Comparison of ENCODE assay signal across 9 cellular contexts in the genomic region with DNA sequence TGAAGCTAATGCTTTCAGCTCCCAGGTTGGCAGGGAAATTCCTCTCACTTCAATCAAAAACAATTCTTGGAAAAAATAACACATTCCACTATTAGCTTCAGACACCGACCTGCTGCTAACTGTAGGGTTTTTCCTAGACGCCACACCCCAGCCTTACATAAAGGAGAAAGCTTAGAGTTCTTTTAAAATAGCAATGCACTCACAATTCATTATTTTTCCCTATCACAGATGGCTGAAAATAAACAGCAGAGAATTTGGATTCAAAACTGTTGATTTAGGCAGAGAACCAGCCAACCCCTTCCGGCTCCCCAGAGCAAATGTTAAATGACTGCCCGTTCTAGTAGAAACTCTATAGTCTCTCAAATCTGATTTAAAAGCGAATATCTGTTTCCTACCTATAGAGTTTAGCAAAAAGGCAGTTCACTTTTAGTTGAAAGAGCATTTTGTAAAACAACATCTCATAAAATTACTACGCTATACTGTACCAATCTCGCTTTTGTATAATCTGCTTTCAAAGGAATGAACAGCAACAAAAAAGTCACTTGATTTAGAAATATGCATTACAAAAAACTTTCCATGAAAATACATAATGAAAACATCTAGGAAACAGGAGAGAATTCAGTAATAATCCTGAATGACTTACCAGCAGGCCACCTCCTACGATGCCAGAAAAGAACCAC. TPM values are rescaled to one million over a fixed set of nuclear protein-coding genes. Genes with fewer than 3 reads are reported as not detected.
A peak's percentile ranks its signal among the peaks of the same experiment; 100 is the strongest.
DNase-seq lines count a peak whose midpoint lies in the region; ATAC-seq and TF ChIP-seq lines count a peak whose summit lies in the region.
"Had no signal": no experiment of that assay in that cellular context is flagged by ENCODE, and none has a peak within 500 bp of the region (broad histone marks: within the 10 kb centered on the region; RNA-seq: fewer than 3 reads in every experiment).

No MANE protein-coding gene starts in this region.

- H3K27me3 ChIP-seq in liver (ENCODE audit: control insufficient read depth in 4 of 4, insufficient read depth in 4 of 4, low read length in 3 of 4) (no peaks in the 10 kb centered on the region), tibial nerve (no peaks in the 10 kb centered on the region)

- TF ChIP-seq CTCF in coronary artery (IDR thresholded peaks at IDR 0.05) (no peak), liver (IDR thresholded peaks at IDR 0.05; ENCODE audit: low read depth, low read length, missing input control) (no peak), tibial nerve (IDR thresholded peaks at IDR 0.05) (no peak)

- TF ChIP-seq EP300 in tibial nerve (IDR thresholded peaks at IDR 0.05), result no peak

- WGBS in liver, result 30% methylated on average over 8 of the region's 8 CpGs
- WGBS in tibial nerve, 2 donors, result 36% methylated on average over 8 of the region's 8 CpGs

- H3K9me3 ChIP-seq in liver (ENCODE audit: control insufficient read depth in 4 of 4, low read length in 3 of 4), result no peaks in the 10 kb centered on the region
- no peaks in the 10 kb centered on the region for H3K9me3 ChIP-seq in tibial nerve

- peaks cover 4% of the 10 kb centered on the region for H3K4me1 Mint-ChIP-seq in activated T-cell treated with anti-CD3 and anti-CD28 coated beads, Interleukin-2, amount 50 U/mL, for 72 hours (ENCODE audit: low read depth)

- H3K36me3 ChIP-seq in liver (ENCODE audit: control insufficient read depth in 4 of 4, insufficient read depth in 3 of 4, low read depth in 1 of 4, low read length in 3 of 4) (peaks cover 0 to 3% (median 0%) of the 10 kb centered on the region in 4 donors), tibial nerve (no peaks in the 10 kb centered on the region)

- peak overlapping the region; percentile 35 to 71 for H3K9ac ChIP-seq in liver (ENCODE audit: low read depth in 1 of 2, low read length in 2 of 2)

- ATAC-seq in GM21825 (IDR thresholded peaks at IDR 0.05; ENCODE audit: unreplicated experiment), result no peak
- ATAC-seq in activated T-cell treated with anti-CD3 and anti-CD28 coated beads, Interleukin-2, amount 50 U/mL, for 72 hours (replicated peaks in 1 of 2), result no peak

- TF ChIP-seq RAD21 in liver (IDR thresholded peaks at IDR 0.05), result peak in 1 of 2 donors; percentile 34

- H3K4me3 ChIP-seq in coronary artery (peak overlapping the region; percentile 67), liver (ENCODE audit: low read depth in 1 of 3, low read length in 3 of 3) (peak overlapping the region; percentile 42 to 67 (median 45)), tibial nerve (peak overlapping the region; percentile 26 to 49 (median 33))

- no peaks in the 10 kb centered on the region for H3K9me3 Mint-ChIP-seq in activated T-cell treated with anti-CD3 and anti-CD28 coated beads, Interleukin-2, amount 50 U/mL, for 72 hours

- H3K27ac ChIP-seq in coronary artery (peak overlapping the region; percentile 50 to 88), liver (ENCODE audit: low read depth in 1 of 2, low read length in 2 of 2) (peak overlapping the region; percentile 58 to 79), tibial nerve (peak overlapping the region; percentile 1 to 86 (median 70))

- peaks cover 11% of the 10 kb centered on the region for H3K27me3 Mint-ChIP-seq in activated T-cell treated with anti-CD3 and anti-CD28 coated beads, Interleukin-2, amount 50 U/mL, for 72 hours (ENCODE audit: low read depth)

- no peak overlapping the region for H3K27ac Mint-ChIP-seq in activated T-cell treated with anti-CD3 and anti-CD28 coated beads, Interleukin-2, amount 50 U/mL, for 72 hours

- DNase-seq in NCI-H2081 treated with DMSO at 0.1 percent for 48 hours (lab: John Stamatoyannopoulos, UW) (peak; percentile 67), coronary artery (ENCODE audit: low spot score) (no peak), tibial nerve (ENCODE audit: low spot score in 2 of 2) (no peak), MV-4-11 (lab: John Stamatoyannopoulos, UW) (no peak), COLO668 (lab: John Stamatoyannopoulos, UW; ENCODE audit: unreplicated experiment) (no peak)
- DNase-seq in activated T-cell treated with anti-CD3 and anti-CD28 coated beads, Interleukin-2, amount 50 U/mL, for 72 hours, result no peak
- DNase-seq: NCI-H2171 had no signal

- H3K36me3 Mint-ChIP-seq in activated T-cell treated with anti-CD3 and anti-CD28 coated beads, Interleukin-2, amount 50 U/mL, for 72 hours (ENCODE audit: insufficient read depth in 2 of 2), result no peaks in the 10 kb centered on the region

- TF ChIP-seq POLR2A in tibial nerve (IDR thresholded peaks at IDR 0.05), result no peak

- H3K4me3 Mint-ChIP-seq in activated T-cell treated with anti-CD3 and anti-CD28 coated beads, Interleukin-2, amount 50 U/mL, for 72 hours, result no peak overlapping the region

- peaks cover 2 to 25% (median 14%) of the 10 kb centered on the region in 4 donors for H3K4me1 ChIP-seq in liver (ENCODE audit: control insufficient read depth in 4 of 4, insufficient read depth in 4 of 4, low read length in 3 of 4)
- H3K4me1 ChIP-seq in tibial nerve, result peaks cover 0 to 38% (median 5%) of the 10 kb centered on the region in 4 donors

TF ChIP-seq in liver, 16 proteins besides CTCF, POLR2A, EP300 and RAD21:
- TF ChIP-seq RXRA (IDR thresholded peaks at IDR 0.05), result peak in 1 of 2 donors; percentile 14
- TF ChIP-seq, protein P1, sequence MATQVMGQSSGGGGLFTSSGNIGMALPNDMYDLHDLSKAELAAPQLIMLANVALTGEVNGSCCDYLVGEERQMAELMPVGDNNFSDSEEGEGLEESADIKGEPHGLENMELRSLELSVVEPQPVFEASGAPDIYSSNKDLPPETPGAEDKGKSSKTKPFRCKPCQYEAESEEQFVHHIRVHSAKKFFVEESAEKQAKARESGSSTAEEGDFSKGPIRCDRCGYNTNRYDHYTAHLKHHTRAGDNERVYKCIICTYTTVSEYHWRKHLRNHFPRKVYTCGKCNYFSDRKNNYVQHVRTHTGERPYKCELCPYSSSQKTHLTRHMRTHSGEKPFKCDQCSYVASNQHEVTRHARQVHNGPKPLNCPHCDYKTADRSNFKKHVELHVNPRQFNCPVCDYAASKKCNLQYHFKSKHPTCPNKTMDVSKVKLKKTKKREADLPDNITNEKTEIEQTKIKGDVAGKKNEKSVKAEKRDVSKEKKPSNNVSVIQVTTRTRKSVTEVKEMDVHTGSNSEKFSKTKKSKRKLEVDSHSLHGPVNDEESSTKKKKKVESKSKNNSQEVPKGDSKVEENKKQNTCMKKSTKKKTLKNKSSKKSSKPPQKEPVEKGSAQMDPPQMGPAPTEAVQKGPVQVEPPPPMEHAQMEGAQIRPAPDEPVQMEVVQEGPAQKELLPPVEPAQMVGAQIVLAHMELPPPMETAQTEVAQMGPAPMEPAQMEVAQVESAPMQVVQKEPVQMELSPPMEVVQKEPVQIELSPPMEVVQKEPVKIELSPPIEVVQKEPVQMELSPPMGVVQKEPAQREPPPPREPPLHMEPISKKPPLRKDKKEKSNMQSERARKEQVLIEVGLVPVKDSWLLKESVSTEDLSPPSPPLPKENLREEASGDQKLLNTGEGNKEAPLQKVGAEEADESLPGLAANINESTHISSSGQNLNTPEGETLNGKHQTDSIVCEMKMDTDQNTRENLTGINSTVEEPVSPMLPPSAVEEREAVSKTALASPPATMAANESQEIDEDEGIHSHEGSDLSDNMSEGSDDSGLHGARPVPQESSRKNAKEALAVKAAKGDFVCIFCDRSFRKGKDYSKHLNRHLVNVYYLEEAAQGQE (IDR thresholded peaks at IDR 0.05), result no peak
- TF ChIP-seq FOXA2 (IDR thresholded peaks at IDR 0.05), result peak; percentile 43
- no peak for TF ChIP-seq FOXA1 (IDR thresholded peaks at IDR 0.05)
- peak; percentile 40 for TF ChIP-seq SP1 (IDR thresholded peaks at IDR 0.05)
- TF ChIP-seq HNF4A (conservative IDR thresholded peaks at IDR 0.05), result peak in 1 of 2 donors; percentile 12

RNA-seq across cellular contexts. Expression of a gene that starts 0.6 kb away (rescaled TPM):
- total RNA-seq in liver (10 to 100 TPM; 21.5 to 31.5 TPM), tibial nerve (100 to 1,000 TPM; 132 to 264 (median 169) TPM)
- 10 to 100 TPM; 20.0 to 28.8 TPM for polyA plus RNA-seq in liver
- under 1 TPM in 1 of 2 donors, not detected in 1; 0.23 TPM for total RNA-seq in activated T-cell treated with anti-CD3 and anti-CD28 coated beads, Interleukin-2, amount 50 U/mL, for 72 hours

RNA-seq across cellular contexts. Expression of a gene that starts 43.4 kb away (rescaled TPM):
- 10 to 100 TPM in 1 of 2 donors, 1 to 10 TPM in 1; 5.1 to 12.6 TPM for total RNA-seq in liver
- polyA plus RNA-seq in liver, result 1 to 10 TPM; 4.9 to 7.7 TPM
- total RNA-seq in tibial nerve, result 10 to 100 TPM in 1 of 4 donors, 1 to 10 TPM in 3; 1.5 to 12.7 (median 4.6) TPM
- total RNA-seq in activated T-cell treated with anti-CD3 and anti-CD28 coated beads, Interleukin-2, amount 50 U/mL, for 72 hours, result not detected

Comparison
In these comparisons a context has a peak if more than half of its experiments do, and no peak if none do; other contexts are left out.
1. RNA of a gene that starts 0.6 kb away (total RNA-seq): 132 to 264 TPM in tibial nerve and 21.5 to 31.5 TPM in liver; 0.23 TPM in activated T-cell treated with anti-CD3 and anti-CD28 coated beads, Interleukin-2, amount 50 U/mL, for 72 hours; every median in the first group is over 10 times any median in the second.
2. Peak in every context shown above with its lines, with median percentiles within 50 percentile points of each other: H3K27ac ChIP-seq and H3K4me3 ChIP-seq.